ENCODE assay signal across 8 cellular contexts in genomic region chr12:32139064-32139421, GRCh38. TPM values are rescaled to one million over a fixed set of nuclear protein-coding genes. Genes with fewer than 3 reads are reported as not detected.
DNase-seq lines count a peak whose midpoint lies in the region; ATAC-seq and TF ChIP-seq lines count a peak whose summit lies in the region.

No MANE protein-coding gene starts in this region.

- POLR2A ChIA-PET in CD4-positive, alpha-beta T cell (lab: Charles Lee) = no interaction called here

- in situ Hi-C loops in GM18951 (cut with MboI; ENCODE audit: low sequenced_read_pairs, unreplicated experiment) = no loop called here

- H3K36me3 Mint-ChIP-seq in CD4-positive, alpha-beta T cell (ENCODE audit: low read depth) = no peaks in the 10 kb centered on the region
- H3K36me3 Mint-ChIP-seq in T-helper 17 cell (ENCODE audit: low read depth) = peaks cover 2% of the 10 kb centered on the region

- TF ChIP-seq CTCF in CD4-positive, alpha-beta T cell (IDR thresholded peaks at IDR 0.05) = no peak
- no peak for TF ChIP-seq CTCF in heart right ventricle (IDR thresholded peaks at IDR 0.05)

- H3K9me3 Mint-ChIP-seq in CD4-positive, alpha-beta T cell = no peaks in the 10 kb centered on the region

- peak overlapping the region; percentile 87 for H3K4me3 Mint-ChIP-seq in CD4-positive, alpha-beta T cell
- H3K4me3 Mint-ChIP-seq in T-helper 17 cell = peak overlapping the region; percentile 86

- H3K27ac Mint-ChIP-seq in CD4-positive, alpha-beta T cell = peak overlapping the region; percentile 57
- peak overlapping the region; percentile 85 for H3K27ac Mint-ChIP-seq in T-helper 17 cell

- intact Hi-C loops in CD4-positive, alpha-beta T cell (cut with DNase I, micrococcal nuclease) = no loop called here
- intact Hi-C loops in heart right ventricle (cut with DNase I) = no loop called here

- H3K4me1 Mint-ChIP-seq in CD4-positive, alpha-beta T cell (ENCODE audit: low read depth) = peaks cover 41% of the 10 kb centered on the region
- peaks cover 18% of the 10 kb centered on the region for H3K4me1 Mint-ChIP-seq in T-helper 17 cell

- CTCF ChIA-PET in CD4-positive, alpha-beta T cell (lab: Charles Lee) = interaction anchor here (1.0 kb wide), 1 partner anchor 79 kb away, joined by 3 read pairs; no protein-coding TSS in a partner anchor

- H3K4me3 ChIP-seq in heart right ventricle = peak overlapping the region in 9 of 10 donors; percentile 26 to 55 (median 46)

- H3K27me3 Mint-ChIP-seq in CD4-positive, alpha-beta T cell = no peaks in the 10 kb centered on the region
- H3K27me3 Mint-ChIP-seq in T-helper 17 cell = no peaks in the 10 kb centered on the region

- peak; percentile 51 for ATAC-seq in CD4-positive, alpha-beta T cell (ENCODE audit: poor library complexity)
- ATAC-seq in HG03108 (IDR thresholded peaks at IDR 0.05; ENCODE audit: unreplicated experiment) (peak; percentile 87), T-helper 17 cell (peak; percentile 67), heart right ventricle (peak in 5 of 8 donors; percentile 57 to 72 (median 65))

- no peaks in the 10 kb centered on the region for H3K9me3 ChIP-seq in CD4-positive, alpha-beta T cell (ENCODE audit: control insufficient read depth, low read length)
- H3K9me3 ChIP-seq in T-helper 17 cell (ENCODE audit: control insufficient read depth, low read length, poor library complexity, severe bottlenecking) = no peaks in the 10 kb centered on the region
- H3K9me3 ChIP-seq in heart right ventricle = no peaks in the 10 kb centered on the region

- peak; percentile 31 for TF ChIP-seq POLR2A in GM18951 (IDR thresholded peaks at IDR 0.05; ENCODE audit: extremely low read depth, insufficient read depth, insufficient read length)

- peaks cover 0 to 25% (median 6%) of the 10 kb centered on the region in 9 donors for H3K4me1 ChIP-seq in heart right ventricle

- no peaks in the 10 kb centered on the region for H3K27me3 ChIP-seq in CD4-positive, alpha-beta T cell (ENCODE audit: control insufficient read depth, insufficient read depth, low read length)
- H3K27me3 ChIP-seq in heart right ventricle = no peaks in the 10 kb centered on the region

- no peaks in the 10 kb centered on the region for H3K36me3 ChIP-seq in heart right ventricle

- peak in 1 of 10 experiments; percentile 9 for DNase-seq in CD4-positive, alpha-beta T cell
- DNase-seq in T-helper 17 cell (no peak), heart right ventricle (peak in 1 of 2 donors; percentile 11), NCI-H774 (lab: John Stamatoyannopoulos, UW) (no peak)
- peak; percentile 62 for DNase-seq in stimulated activated CD8-positive, alpha-beta memory T cell treated with anti-CD3 and anti-CD28 coated beads, Interleukin-4, amount 100 ng/mL, for 48 hours
- DNase-seq in stimulated activated naive CD4-positive, alpha-beta T cell treated with Interleukin-2 at 50 U/mL for 16 hours (lab: John Stamatoyannopoulos, UW) = no peak

- WGBS in heart right ventricle, 2 donors = 26 to 46% methylated on average over 2 of the region's 2 CpGs

- H3K27ac ChIP-seq in CD4-positive, alpha-beta T cell (ENCODE audit: low read depth, low read length) = no peak overlapping the region
- H3K27ac ChIP-seq in heart right ventricle = peak overlapping the region in 7 of 10 donors; percentile 36 to 65 (median 39)

RNA-seq across cellular contexts. Expression of gene BICD1, which starts 32.4 kb away (rescaled TPM):
- 10 to 100 TPM; 13.5 to 14.3 TPM for total RNA-seq in CD4-positive, alpha-beta T cell
- 10 to 100 TPM; 10.5 to 15.8 TPM for total RNA-seq in T-helper 17 cell
- total RNA-seq in heart right ventricle = 10 to 100 TPM in 4 of 10 donors, 1 to 10 TPM in 6; 4.7 to 14.7 (median 9.6) TPM
- polyA plus RNA-seq in heart right ventricle = 1 to 10 TPM; 2.5 to 4.2 TPM
